In genomic region chr7:143295870-143296269, GRCh38 we compare ENCODE assay signal across 15 cellular contexts. TPM values are rescaled to one million over a fixed set of nuclear protein-coding genes. Genes with fewer than 3 reads are reported as not detected.
DNase-seq lines count a peak whose midpoint lies in the region; ATAC-seq, FAIRE-seq and TF ChIP-seq lines count a peak whose summit lies in the region.
"Had no signal": no experiment of that assay in that cellular context is flagged by ENCODE, and none has a peak within 500 bp of the region (broad histone marks: within the 10 kb centered on the region; RNA-seq: fewer than 3 reads in every experiment).

No MANE protein-coding gene starts in this region.

- CTCF ChIA-PET in GM12878 (lab: Yijun Ruan, JAX) = interaction anchor here (0.9 to 4.1 kb wide), 4 partner anchors 10 to 84 kb away, joined by 3 to 19 read pairs (median 8); no protein-coding TSS in a partner anchor

- H2AFZ ChIP-seq in GM12878 (ENCODE audit: control insufficient read depth, low read depth, low read length) = no peak overlapping the region
- H2AFZ ChIP-seq: PC-9 had no signal

- TF ChIP-seq RAD21 in GM12878 (IDR thresholded peaks at IDR 0.05; ENCODE audit: insufficient read depth, low read depth, low read length) = no peak

- H3K4me3 Mint-ChIP-seq in T-helper 2 cell treated with Interferon-gamma antibody and Interleukin-4, amounts not matched to agents 5 μg/mL and 100 μg/mL, for 36 hours = peak overlapping the region; percentile 1
- H3K4me3 Mint-ChIP-seq in HFFc6 = peak overlapping the region; percentile 16; the same call in 1 of the 2 replicates
- peak overlapping the region in 1 of 10 donors; percentile 14 for H3K4me3 Mint-ChIP-seq in naive thymus-derived CD8-positive, alpha-beta T cell

- H3K9me3 ChIP-seq in GM12878 (replicated peaks; ENCODE audit: control insufficient read depth, insufficient read depth, low read length) = no peaks in the 10 kb centered on the region
- H3K9me3 ChIP-seq: left lung, spleen, transverse colon had no signal

- H3K27ac Mint-ChIP-seq in T-helper 2 cell treated with Interferon-gamma antibody and Interleukin-4, amounts not matched to agents 5 μg/mL and 100 μg/mL, for 36 hours = peak overlapping the region; percentile 14
- H3K27ac Mint-ChIP-seq in HFFc6 = peak overlapping the region; percentile 57
- H3K27ac Mint-ChIP-seq in naive thymus-derived CD8-positive, alpha-beta T cell = peak overlapping the region in 7 of 10 donors; percentile 20 to 75 (median 31)

- H3K36me3 Mint-ChIP-seq in T-helper 2 cell treated with Interferon-gamma antibody and Interleukin-4, amounts not matched to agents 5 μg/mL and 100 μg/mL, for 36 hours (ENCODE audit: low read depth) = peaks cover 88% of the 10 kb centered on the region
- H3K36me3 Mint-ChIP-seq in HFFc6 (ENCODE audit: low read depth) = peaks cover 56% of the 10 kb centered on the region
- peaks cover 7 to 97% (median 35%) of the 10 kb centered on the region in 3 donors for H3K36me3 Mint-ChIP-seq in naive thymus-derived CD8-positive, alpha-beta T cell

- POLR2A ChIA-PET in GM12878 (lab: Charles Lee) = interaction anchor here (1.1 kb wide), 1 partner anchor 8 kb away, joined by 4 read pairs; the partner anchor contains the start of gene CASP2
- POLR2A ChIA-PET in naive thymus-derived CD8-positive, alpha-beta T cell (lab: Charles Lee) = interaction anchor here (0.6 to 1.3 kb wide), 2 partner anchors 58 to 75 kb away, joined by 3 to 4 read pairs; no protein-coding TSS in a partner anchor

- TF ChIP-seq CTCF in HFFc6 (IDR thresholded peaks at IDR 0.05) (no peak), GM12878 (IDR thresholded peaks at IDR 0.05 in 2 of 3, conservative IDR thresholded peaks at IDR 0.05 in 1 of 3; ENCODE audit: control insufficient read depth in 2 of 3, extremely low read depth in 1 of 3, insufficient read depth in 1 of 3, low read depth in 3 of 3, low read length in 3 of 3) (no peak)

- H3K27me3 Mint-ChIP-seq in T-helper 2 cell treated with Interferon-gamma antibody and Interleukin-4, amounts not matched to agents 5 μg/mL and 100 μg/mL, for 36 hours (ENCODE audit: low read depth) = no peaks in the 10 kb centered on the region
- no peaks in the 10 kb centered on the region for H3K27me3 Mint-ChIP-seq in HFFc6 (ENCODE audit: insufficient read depth)
- no peaks in the 10 kb centered on the region for H3K27me3 Mint-ChIP-seq in naive thymus-derived CD8-positive, alpha-beta T cell

- TF ChIP-seq EP300 in GM12878 (IDR thresholded peaks at IDR 0.05; ENCODE audit: borderline replicate concordance in 1 of 2, control insufficient read depth in 1 of 2, low read depth in 2 of 2, low read length in 2 of 2) = no peak

- no peaks in the 10 kb centered on the region for H3K27me3 ChIP-seq in GM12878 (replicated peaks in 1 of 2; ENCODE audit: control insufficient read depth in 2 of 2, insufficient read depth in 2 of 2, low read length in 1 of 2)
- H3K27me3 ChIP-seq: left lung, spleen, transverse colon had no signal

- H3K4me1 ChIP-seq in GM12878 (ENCODE audit: control insufficient read depth, insufficient read depth, low read length) = 0 out of 2 replicates have a peak, but pooled peaks cover 3% of the 10 kb centered on the region

- RAD21 ChIA-PET in GM12878 (lab: Charles Lee; ENCODE audit: unreplicated experiment) = interaction anchor here (1.5 kb wide), 1 partner anchor 55 kb away, joined by 6 read pairs; no protein-coding TSS in a partner anchor

- DNase-seq in T-helper 2 cell treated with Interferon-gamma antibody and Interleukin-4, amounts not matched to agents 5 μg/mL and 100 μg/mL, for 36 hours (ENCODE audit: low spot score) = no peak
- DNase-seq in T-helper 2 cell (no peak), HFFc6 (peak; percentile 72), GM12878 (ENCODE audit: low read depth, low spot score) (no peak), iPS-NIHi7 (ENCODE audit: extremely low spot score) (no peak)
- DNase-seq in naive thymus-derived CD8-positive, alpha-beta T cell = no peak
- DNase-seq: 8988T, DMS 273 treated with DMSO at 0.1 percent for 48 hours, left lung, spleen, transverse colon had no signal

- H3K36me3 ChIP-seq in GM12878 (ENCODE audit: control insufficient read depth in 2 of 2, insufficient read depth in 2 of 2, low read length in 1 of 2) = peaks cover 22 to 45% of the 10 kb centered on the region in 2 experiments

- SMC1A ChIA-PET in GM12878 (lab: Charles Lee; ENCODE audit: uncharacterized antibody, unreplicated experiment) = interaction anchor here (1.1 to 1.8 kb wide), 6 partner anchors 9 to 56 kb away, joined by 3 to 7 read pairs (median 5); partner anchors contain the start of gene GSTK1

- intact Hi-C loops in GM12878 (cut with micrococcal nuclease; ENCODE audit: unreplicated experiment) = no loop called here

- H3K9ac ChIP-seq in GM12878 (ENCODE audit: control insufficient read depth, insufficient read depth, low read length) = no peak overlapping the region

- no peaks in the 10 kb centered on the region for H3K9me3 Mint-ChIP-seq in T-helper 2 cell treated with Interferon-gamma antibody and Interleukin-4, amounts not matched to agents 5 μg/mL and 100 μg/mL, for 36 hours
- H3K9me3 Mint-ChIP-seq in HFFc6 = no peaks in the 10 kb centered on the region
- H3K9me3 Mint-ChIP-seq in naive thymus-derived CD8-positive, alpha-beta T cell = no peaks in the 10 kb centered on the region

- TF ChIP-seq POLR2A in GM12878 (IDR thresholded peaks at IDR 0.05; ENCODE audit: low read depth, low read length) = no peak

- no peak for FAIRE-seq in GM12878 (lab: Jason Lieb, UNC)

- H3K4me1 Mint-ChIP-seq in T-helper 2 cell treated with Interferon-gamma antibody and Interleukin-4, amounts not matched to agents 5 μg/mL and 100 μg/mL, for 36 hours (ENCODE audit: low read depth) = peaks cover 57% of the 10 kb centered on the region
- peaks cover 63% of the 10 kb centered on the region for H3K4me1 Mint-ChIP-seq in HFFc6 (ENCODE audit: low read depth)
- peaks cover 26 to 57% (median 51%) of the 10 kb centered on the region in 4 donors for H3K4me1 Mint-ChIP-seq in naive thymus-derived CD8-positive, alpha-beta T cell

- in situ Hi-C loops in GM12878 (cut with MboI) = no loop called here

- peak overlapping the region; percentile 56 for H3K4me2 ChIP-seq in GM12878 (ENCODE audit: control insufficient read depth, insufficient read depth)
- H3K4me2 ChIP-seq: PC-9 had no signal

- no TSS peak for BruUV-seq in GM12878 (replicated peaks; lab: Mats Ljungman, UMichigan)

- H3K79me2 ChIP-seq in GM12878 (ENCODE audit: control insufficient read depth, insufficient read depth, low read length) = peaks cover 10% of the 10 kb centered on the region

- H4K20me1 ChIP-seq in GM12878 (ENCODE audit: control insufficient read depth, insufficient read depth) = no peaks in the 10 kb centered on the region; the same call in 1 of the 2 replicates

- ATAC-seq in GM12878 = no peak; the same call in 2 of the 3 replicates
- ATAC-seq in naive thymus-derived CD8-positive, alpha-beta T cell = no peak
- ATAC-seq in HG03460 (IDR thresholded peaks at IDR 0.05; ENCODE audit: unreplicated experiment) = no peak
- no peak for ATAC-seq in HG03565 (IDR thresholded peaks at IDR 0.05; ENCODE audit: unreplicated experiment)
- ATAC-seq: left lung had no signal

- no peak overlapping the region for H3K27ac ChIP-seq in GM12878 (ENCODE audit: control insufficient read depth, insufficient read depth)
- H3K27ac ChIP-seq: left lung, PC-9 had no signal

- no peak overlapping the region for H3K4me3 ChIP-seq in GM12878
- H3K4me3 ChIP-seq: left lung, PC-9, spleen, transverse colon had no signal

RNA-seq across cellular contexts. Expression of gene CASP2, which starts 7.7 kb away (rescaled TPM):
- total RNA-seq in HFFc6 (2021; fragmentation: NEBNext Ultra II Directional; extraction: Animal tissue kit (Norgen Biotek cat#: 25700)) = 10 to 100 TPM; 22.4 to 29.6 (median 25.0) TPM
- total RNA-seq in GM12878 (2013; cell fraction: nucleolus; rRNA removed) = 35.5 and 39.3 TPM in 2 replicates
- 20.2 and 20.9 TPM in 2 replicates for total RNA-seq in GM12878 (2014; rRNA removed)
- 14.1 and 14.2 TPM in 2 replicates for total RNA-seq in GM12878 (2014; rRNA removed; fragmentation: Illumina TruSeq; extraction: Trizol)
- 56.1 and 60.4 TPM in 2 replicates for total RNA-seq in GM12878 (2021)
- 18.0 TPM for polyA plus RNA-seq in GM12878 (2011; ENCODE audit: low read depth)
- polyA plus RNA-seq in GM12878 (2011; rRNA removed) = 19.6 and 33.5 TPM in 2 replicates
- polyA plus RNA-seq in GM12878 (2011; cell fraction: cytosol; rRNA removed) = 28.9 and 30.0 TPM in 2 replicates
- 28.2 and 35.4 TPM in 2 replicates for polyA plus RNA-seq in GM12878 (2011; cell fraction: nucleus; rRNA removed)
- 17.0 and 18.4 TPM in 2 replicates for polyA plus RNA-seq in GM12878 (2012)
- polyA plus RNA-seq in GM12878 (2014; fragmentation: Illumina TruSeq; extraction: Trizol) = 35.9 and 36.1 TPM in 2 replicates
- polyA plus RNA-seq in GM12878 (2014; fragmentation: Nextera tagmentation; extraction: Ambion mirVana) = 10 to 100 TPM; 12.1 to 17.4 TPM
- polyA plus RNA-seq in GM12878 (2014; rRNA removed) = 21.0 and 22.3 TPM in 2 replicates
- 10 to 100 TPM; 30.1 to 34.1 TPM for polyA plus RNA-seq in GM12878 (2016; fragmentation: Nextera tagmentation; extraction: Ambion mirVana)
- 84.9 and 89.5 TPM in 2 replicates for polyA minus RNA-seq in GM12878 (2011; rRNA and poly(A)+ RNA removed)
- 26.5 and 27.5 TPM in 2 replicates for polyA minus RNA-seq in GM12878 (2011; cell fraction: cytosol; rRNA and poly(A)+ RNA removed)
- polyA minus RNA-seq in GM12878 (2011; cell fraction: nucleus; rRNA and poly(A)+ RNA removed) = 17.5 and 29.6 TPM in 2 replicates
- 10 to 100 TPM; 64.9 to 68.2 TPM for total RNA-seq in naive thymus-derived CD8-positive, alpha-beta T cell
- polyA plus RNA-seq in naive thymus-derived CD8-positive, alpha-beta T cell = 10 to 100 TPM; 12.1 to 22.0 (median 14.6) TPM

RNA-seq across cellular contexts. Expression of gene TMEM139, which starts 11.1 kb away (rescaled TPM):
- under 1 TPM in 1 of 6 experiments, not detected in 5; 0.25 TPM for total RNA-seq in HFFc6 (2021; fragmentation: NEBNext Ultra II Directional; extraction: Animal tissue kit (Norgen Biotek cat#: 25700))
- not detected in 2 replicates for total RNA-seq in GM12878 (2013; cell fraction: nucleolus; rRNA removed)
- total RNA-seq in GM12878 (2014; rRNA removed) (not detected in 2 replicates), GM12878 (2014; rRNA removed; fragmentation: Illumina TruSeq; extraction: Trizol) (0.31 TPM in 1 of 2 replicates, not detected in the other), GM12878 (2021) (not detected in 2 replicates)
- polyA plus RNA-seq in GM12878 (2011; ENCODE audit: low read depth) = 0.39 TPM
- polyA plus RNA-seq in GM12878 (2011; rRNA removed) (not detected in 2 replicates), GM12878 (2014; fragmentation: Illumina TruSeq; extraction: Trizol) (not detected in 2 replicates), GM12878 (2014; fragmentation: Nextera tagmentation; extraction: Ambion mirVana) (not detected), GM12878 (2014; rRNA removed) (not detected in 2 replicates), GM12878 (2016; fragmentation: Nextera tagmentation; extraction: Ambion mirVana) (not detected)
- 0.12 TPM in 1 of 2 replicates, not detected in the other for polyA plus RNA-seq in GM12878 (2011; cell fraction: cytosol; rRNA removed)
- 0.06 TPM in 1 of 2 replicates, not detected in the other for polyA plus RNA-seq in GM12878 (2011; cell fraction: nucleus; rRNA removed)
- 0.08 and 0.45 TPM in 2 replicates for polyA plus RNA-seq in GM12878 (2012)
- polyA minus RNA-seq in GM12878 (2011; rRNA and poly(A)+ RNA removed) = not detected in 2 replicates
- 2.3 and 3.1 TPM in 2 replicates for polyA minus RNA-seq in GM12878 (2011; cell fraction: cytosol; rRNA and poly(A)+ RNA removed)
- polyA minus RNA-seq in GM12878 (2011; cell fraction: nucleus; rRNA and poly(A)+ RNA removed) = 0.24 TPM in 1 of 2 replicates, not detected in the other
- total RNA-seq in naive thymus-derived CD8-positive, alpha-beta T cell = 1 to 10 TPM in 1 of 2 experiments, under 1 TPM in 1; 0.29 to 1.2 TPM
- under 1 TPM in 1 of 3 donors, not detected in 2; 0.60 TPM for polyA plus RNA-seq in naive thymus-derived CD8-positive, alpha-beta T cell

RNA-seq across cellular contexts. Expression of gene CLCN1, which starts 20.0 kb away (rescaled TPM):
- total RNA-seq in HFFc6 (2021; fragmentation: NEBNext Ultra II Directional; extraction: Animal tissue kit (Norgen Biotek cat#: 25700)) = not detected
- not detected in 2 replicates for total RNA-seq in GM12878 (2013; cell fraction: nucleolus; rRNA removed)
- total RNA-seq in GM12878 (2014; rRNA removed) (not detected in 2 replicates), GM12878 (2014; rRNA removed; fragmentation: Illumina TruSeq; extraction: Trizol) (not detected in 2 replicates), GM12878 (2021) (not detected in 2 replicates)
- polyA plus RNA-seq in GM12878 (2011; ENCODE audit: low read depth) = not detected
- polyA plus RNA-seq in GM12878 (2011; rRNA removed) (not detected in 2 replicates), GM12878 (2014; fragmentation: Illumina TruSeq; extraction: Trizol) (not detected in 2 replicates), GM12878 (2014; fragmentation: Nextera tagmentation; extraction: Ambion mirVana) (not detected), GM12878 (2014; rRNA removed) (0.04 TPM in 1 of 2 replicates, not detected in the other), GM12878 (2016; fragmentation: Nextera tagmentation; extraction: Ambion mirVana) (under 1 TPM in 1 of 2 experiments, not detected in 1; 0.30 TPM)
- not detected in 2 replicates for polyA plus RNA-seq in GM12878 (2011; cell fraction: cytosol; rRNA removed)
- polyA plus RNA-seq in GM12878 (2011; cell fraction: nucleus; rRNA removed) = not detected in 2 replicates
- polyA plus RNA-seq in GM12878 (2012) = not detected in 2 replicates
- not detected in 2 replicates for polyA minus RNA-seq in GM12878 (2011; rRNA and poly(A)+ RNA removed)
- not detected in 2 replicates for polyA minus RNA-seq in GM12878 (2011; cell fraction: cytosol; rRNA and poly(A)+ RNA removed)
- not detected in 2 replicates for polyA minus RNA-seq in GM12878 (2011; cell fraction: nucleus; rRNA and poly(A)+ RNA removed)
- total RNA-seq in naive thymus-derived CD8-positive, alpha-beta T cell = not detected
- not detected for polyA plus RNA-seq in naive thymus-derived CD8-positive, alpha-beta T cell
- total RNA-seq: activated CD8-positive, alpha-beta memory T cell treated with anti-CD3 and anti-CD28 coated beads for 36 hours; PC-9; transverse colon had no signal

RNA-seq across cellular contexts. Expression of gene GSTK1, which starts 32.6 kb away (rescaled TPM):
- 100 to 1,000 TPM in 2 of 6 experiments, 10 to 100 TPM in 4; 85.6 to 102 (median 89.4) TPM for total RNA-seq in HFFc6 (2021; fragmentation: NEBNext Ultra II Directional; extraction: Animal tissue kit (Norgen Biotek cat#: 25700))
- 74.2 and 75.8 TPM in 2 replicates for total RNA-seq in GM12878 (2013; cell fraction: nucleolus; rRNA removed)
- 116 and 122 TPM in 2 replicates for total RNA-seq in GM12878 (2014; rRNA removed)
- 76.2 and 78.8 TPM in 2 replicates for total RNA-seq in GM12878 (2014; rRNA removed; fragmentation: Illumina TruSeq; extraction: Trizol)
- total RNA-seq in GM12878 (2021) = 80.7 and 80.9 TPM in 2 replicates
- polyA plus RNA-seq in GM12878 (2011; ENCODE audit: low read depth) = 64.7 TPM
- polyA plus RNA-seq in GM12878 (2011; rRNA removed) = 80.2 and 104 TPM in 2 replicates
- 138 and 146 TPM in 2 replicates for polyA plus RNA-seq in GM12878 (2011; cell fraction: cytosol; rRNA removed)
- polyA plus RNA-seq in GM12878 (2011; cell fraction: nucleus; rRNA removed) = 162 and 197 TPM in 2 replicates
- 92.5 and 97.4 TPM in 2 replicates for polyA plus RNA-seq in GM12878 (2012)
- 96.8 and 136 TPM in 2 replicates for polyA plus RNA-seq in GM12878 (2014; fragmentation: Illumina TruSeq; extraction: Trizol)
- polyA plus RNA-seq in GM12878 (2014; fragmentation: Nextera tagmentation; extraction: Ambion mirVana) = 100 to 1,000 TPM; 143 to 166 TPM
- polyA plus RNA-seq in GM12878 (2014; rRNA removed) = 154 and 159 TPM in 2 replicates
- 100 to 1,000 TPM; 122 to 132 TPM for polyA plus RNA-seq in GM12878 (2016; fragmentation: Nextera tagmentation; extraction: Ambion mirVana)
- polyA minus RNA-seq in GM12878 (2011; rRNA and poly(A)+ RNA removed) = 55.9 and 82.6 TPM in 2 replicates
- polyA minus RNA-seq in GM12878 (2011; cell fraction: cytosol; rRNA and poly(A)+ RNA removed) = 25.7 and 29.0 TPM in 2 replicates
- 28.3 and 38.9 TPM in 2 replicates for polyA minus RNA-seq in GM12878 (2011; cell fraction: nucleus; rRNA and poly(A)+ RNA removed)
- total RNA-seq in naive thymus-derived CD8-positive, alpha-beta T cell = 100 to 1,000 TPM; 278 to 283 TPM
- 100 to 1,000 TPM; 310 to 355 (median 330) TPM for polyA plus RNA-seq in naive thymus-derived CD8-positive, alpha-beta T cell
